Comparison of ENCODE assay signal across 30 cellular contexts in the genomic region with DNA sequence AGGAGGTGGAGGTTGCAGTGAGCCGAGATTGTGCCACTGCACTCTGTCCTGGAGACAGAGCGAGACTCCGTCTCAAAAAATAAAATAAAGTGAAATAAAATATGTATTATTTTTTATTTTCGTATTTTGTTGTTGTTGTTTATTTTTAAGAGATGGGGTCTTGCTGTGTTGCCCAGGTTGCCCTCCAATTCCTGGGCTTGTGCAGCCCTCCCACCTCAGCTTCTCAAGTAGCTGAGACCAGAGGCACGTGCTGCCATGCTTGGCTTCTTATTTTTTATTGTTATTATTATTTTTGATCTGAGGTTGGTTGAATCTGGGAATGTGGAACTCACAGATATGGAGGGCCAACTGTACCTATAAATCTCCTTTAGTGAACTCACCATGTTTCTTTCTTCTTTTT.
"Had no signal": no experiment of that assay in that cellular context is flagged by ENCODE, and none has a peak within 500 bp of the region (broad histone marks: within the 10 kb centered on the region; RNA-seq: fewer than 3 reads in every experiment).

No MANE protein-coding gene starts in this region.

- DNase-seq: activated B cell treated with CpG ODN at 0.5 μM for 24 hours; activated CD4-positive, alpha-beta memory T cell treated with anti-CD3 and anti-CD28 coated beads, Interleukin-2, amount 10 ng/mL, durations not matched to agents 7 days and 5 days; activated CD4-positive, alpha-beta T cell treated with anti-CD3 and anti-CD28 coated beads for 48 hours; activated CD4-positive, alpha-beta T cell treated with anti-CD3 and anti-CD28 coated beads, Interleukin-2, amount 50 U/mL, for 4 hours; activated CD8-positive, alpha-beta memory T cell treated with anti-CD3 and anti-CD28 coated beads, Interleukin-2, amount 50 U/mL, for 48 hours; activated effector memory CD4-positive, alpha-beta T cell treated with anti-CD3 and anti-CD28 coated beads, Interleukin-2, amount 50 U/mL, for 16 hours; activated naive CD4-positive, alpha-beta T cell treated with anti-CD3 and anti-CD28 coated beads for 36 hours; activated T-cell treated with anti-CD3 and anti-CD28 coated beads for 4 hours; activated T-cell treated with anti-CD3 and anti-CD28 coated beads, Interleukin-2, amount 50 U/mL, for 48 hours; amniotic stem cell; anterior cingulate cortex; brain microvascular endothelial cell; dorsolateral prefrontal cortex; effector memory CD4-positive, alpha-beta T cell; endodermal cell; foreskin keratinocyte; gastrocnemius medialis; glutamatergic neuron; heart left ventricle; T-helper 2 cell had no signal

- H3K4me3 ChIP-seq: coronary artery, dorsolateral prefrontal cortex, gastrocnemius medialis, heart left ventricle had no signal

- H3K4me3 Mint-ChIP-seq: activated B cell treated with CpG ODN at 0.5 μM for 24 hours; activated CD4-positive, alpha-beta memory T cell treated with anti-CD3 and anti-CD28 coated beads, Interleukin-2, amount 10 ng/mL, durations not matched to agents 7 days and 5 days; activated naive CD4-positive, alpha-beta T cell treated with anti-CD3 and anti-CD28 coated beads for 36 hours; activated naive CD8-positive, alpha-beta T cell; activated T-helper 1 cell treated with anti-CD3 and anti-CD28 coated beads, Interleukin-12 subunit alpha, Interleukin-12 subunit beta, Interleukin-2, Interleukin-4 antibody, amounts not matched to agents 30 ng/mL and 10 ng/mL and 1 ng/mL, durations not matched to agents 14 hours and 24 hours and 36 hours; central memory CD8-positive, alpha-beta T cell; dendritic cell treated with granulocyte-macrophage colony-stimulating factor and Interleukin-4, amounts not matched to agents 40 ng/mL and 50 ng/mL, for 4 days; endodermal cell had no signal

- H3K27me3 Mint-ChIP-seq: activated B cell treated with CpG ODN at 0.5 μM for 24 hours; activated CD4-positive, alpha-beta memory T cell treated with anti-CD3 and anti-CD28 coated beads, Interleukin-2, amount 10 ng/mL, durations not matched to agents 7 days and 5 days; activated naive CD8-positive, alpha-beta T cell; central memory CD8-positive, alpha-beta T cell; dendritic cell treated with granulocyte-macrophage colony-stimulating factor and Interleukin-4, amounts not matched to agents 40 ng/mL and 50 ng/mL, for 4 days had no signal

- H3K27me3 ChIP-seq: brain microvascular endothelial cell, dorsolateral prefrontal cortex, foreskin keratinocyte, gastrocnemius medialis, heart left ventricle had no signal

- ATAC-seq: activated CD4-positive, CD25-positive, alpha-beta regulatory T cell treated with anti-CD3 and anti-CD28 coated beads, Interleukin-2, amount 50 U/mL, for 24 hours; esophagus mucosa; foreskin keratinocyte; gastrocnemius medialis; heart left ventricle had no signal

- H3K27ac ChIP-seq: brain microvascular endothelial cell, coronary artery, dorsolateral prefrontal cortex, foreskin keratinocyte, gastrocnemius medialis, heart left ventricle had no signal

- H3K9me3 ChIP-seq: gastrocnemius medialis, heart left ventricle had no signal

- FAIRE-seq: astrocyte, bronchial epithelial cell had no signal

- H3K36me3 ChIP-seq: brain microvascular endothelial cell, gastrocnemius medialis had no signal

- H3K9me3 Mint-ChIP-seq: activated B cell treated with CpG ODN at 0.5 μM for 24 hours; activated T-helper 1 cell treated with anti-CD3 and anti-CD28 coated beads, Interleukin-12 subunit alpha, Interleukin-12 subunit beta, Interleukin-2, Interleukin-4 antibody, amounts not matched to agents 30 ng/mL and 10 ng/mL and 1 ng/mL, durations not matched to agents 14 hours and 24 hours and 36 hours; activated T-helper 2 cell treated with anti-CD3 and anti-CD28 coated beads, Interferon-gamma antibody, Interleukin-2, Interleukin-4, amounts not matched to agents 10 μg/mL and 5 μg/mL and 100 μg/mL, durations not matched to agents 14 hours and 24 hours and 36 hours; central memory CD8-positive, alpha-beta T cell; dendritic cell treated with granulocyte-macrophage colony-stimulating factor and Interleukin-4, amounts not matched to agents 40 ng/mL and 50 ng/mL, for 4 days had no signal

- H3K27ac Mint-ChIP-seq: activated B cell treated with CpG ODN at 0.5 μM for 24 hours; activated CD4-positive, alpha-beta memory T cell treated with anti-CD3 and anti-CD28 coated beads, Interleukin-2, amount 10 ng/mL, durations not matched to agents 7 days and 5 days; activated naive CD4-positive, alpha-beta T cell treated with anti-CD3 and anti-CD28 coated beads for 36 hours; activated naive CD8-positive, alpha-beta T cell; activated T-helper 1 cell treated with anti-CD3 and anti-CD28 coated beads, Interleukin-12 subunit alpha, Interleukin-12 subunit beta, Interleukin-2, Interleukin-4 antibody, amounts not matched to agents 30 ng/mL and 10 ng/mL and 1 ng/mL, durations not matched to agents 14 hours and 24 hours and 36 hours; activated T-helper 2 cell treated with anti-CD3 and anti-CD28 coated beads, Interferon-gamma antibody, Interleukin-2, Interleukin-4, amounts not matched to agents 10 μg/mL and 5 μg/mL and 100 μg/mL, durations not matched to agents 14 hours and 24 hours and 36 hours; dendritic cell treated with granulocyte-macrophage colony-stimulating factor and Interleukin-4, amounts not matched to agents 40 ng/mL and 50 ng/mL, for 4 days; endodermal cell had no signal
